ENCODE assay signal across 8 cellular contexts in genomic region chr3:12841970-12842328, GRCh38. TPM values are rescaled to one million over a fixed set of nuclear protein-coding genes. Genes with fewer than 3 reads are reported as not detected.
DNase-seq lines count a peak whose midpoint lies in the region; ATAC-seq, FAIRE-seq and TF ChIP-seq lines count a peak whose summit lies in the region.

No MANE protein-coding gene starts in this region.

- peaks cover 33 to 39% (median 38%) of the 10 kb centered on the region in 11 experiments for H3K36me3 ChIP-seq in BLaER1 treated with 17β-estradiol and CSF1 and Interleukin-3, amounts not matched to agents 10 nM and 100 nM
- H3K36me3 ChIP-seq in GM12878 (ENCODE audit: control insufficient read depth in 2 of 2, insufficient read depth in 2 of 2, low read length in 1 of 2), result peaks cover 13 to 29% of the 10 kb centered on the region in 2 experiments

- POLR2A ChIA-PET in GM12878 (lab: Charles Lee), result interaction anchor here (0.6 to 1.8 kb wide), 5 partner anchors 9 to 358 kb away, joined by 3 to 5 read pairs (median 3); partner anchors contain the start of gene TSEN2
- POLR2A ChIA-PET in naive thymus-derived CD8-positive, alpha-beta T cell (lab: Charles Lee), result interaction anchor here (0.5 to 3.3 kb wide), 22 partner anchors 10 to 1809 kb away, joined by 3 to 34 read pairs (median 4); partner anchors contain the start of genes CAND2, CCDC174, CHCHD4 and HDAC11

- H3K79me2 ChIP-seq in GM12878 (ENCODE audit: control insufficient read depth, insufficient read depth, low read length), result peaks cover 44% of the 10 kb centered on the region

- no peak for TF ChIP-seq EP300 in GM12878 (IDR thresholded peaks at IDR 0.05; ENCODE audit: borderline replicate concordance in 1 of 2, control insufficient read depth in 1 of 2, low read depth in 2 of 2, low read length in 2 of 2)

- peaks cover 0 to 2% (median 0%) of the 10 kb centered on the region in 9 donors for H3K9me3 Mint-ChIP-seq in naive thymus-derived CD8-positive, alpha-beta T cell

- peak overlapping the region in 7 of 11 experiments; percentile 14 to 95 (median 81); a peak in 9 of 22 replicates for H3K4me2 ChIP-seq in BLaER1 treated with 17β-estradiol and CSF1 and Interleukin-3, amounts not matched to agents 10 nM and 100 nM
- H3K4me2 ChIP-seq in GM12878 (ENCODE audit: control insufficient read depth, insufficient read depth), result peak overlapping the region; percentile 86; the same call in 1 of the 2 replicates

- H3K27ac ChIP-seq in BLaER1 treated with 17β-estradiol and CSF1 and Interleukin-3, amounts not matched to agents 10 nM and 100 nM, result peak overlapping the region; percentile 93 to 99 (median 98)
- H3K27ac ChIP-seq in GM12878 (ENCODE audit: control insufficient read depth, insufficient read depth), result peak overlapping the region; percentile 90

- no peak for TF ChIP-seq RAD21 in GM12878 (IDR thresholded peaks at IDR 0.05; ENCODE audit: insufficient read depth, low read depth, low read length)

- DNase-seq in GM12878 (ENCODE audit: low read depth, low spot score) (no peak), HK-2 (ENCODE audit: unreplicated experiment) (no peak), C1 segment of cervical spinal cord (lab: John Stamatoyannopoulos, UW) (no peak)
- no peak for DNase-seq in naive thymus-derived CD8-positive, alpha-beta T cell

- no peaks in the 10 kb centered on the region for H3K9me3 ChIP-seq in BLaER1 treated with 17β-estradiol and CSF1 and Interleukin-3, amounts not matched to agents 10 nM and 100 nM (replicated peaks in 1 of 11)
- H3K9me3 ChIP-seq in GM12878 (replicated peaks; ENCODE audit: control insufficient read depth, insufficient read depth, low read length), result no peaks in the 10 kb centered on the region; the same call in 2 of the 3 replicates

- TF ChIP-seq POLR2A in GM12878 (IDR thresholded peaks at IDR 0.05; ENCODE audit: low read depth, low read length), result no peak

- SMC1A ChIA-PET in GM12878 (lab: Charles Lee; ENCODE audit: uncharacterized antibody, unreplicated experiment), result interaction anchor here (0.7 to 2.4 kb wide), 11 partner anchors 10 to 707 kb away, joined by 3 to 12 read pairs (median 4); no protein-coding TSS in a partner anchor

- no peak for FAIRE-seq in GM12878 (lab: Jason Lieb, UNC)

- peak overlapping the region in 2 of 10 experiments; percentile 87; a peak in 3 of 20 replicates for H3K4me3 ChIP-seq in BLaER1 treated with 17β-estradiol and CSF1 and Interleukin-3, amounts not matched to agents 10 nM and 100 nM
- peak overlapping the region; percentile 26; the same call in 1 of the 2 replicates for H3K4me3 ChIP-seq in GM12878

- H4K20me1 ChIP-seq in BLaER1 treated with 17β-estradiol and CSF1 and Interleukin-3, amounts not matched to agents 10 nM and 100 nM, result peaks cover 35 to 43% (median 38%) of the 10 kb centered on the region in 11 experiments
- peaks cover 16% of the 10 kb centered on the region for H4K20me1 ChIP-seq in GM12878 (ENCODE audit: control insufficient read depth, insufficient read depth)

- CTCF ChIA-PET in GM12878 (lab: Yijun Ruan, JAX), result interaction anchor here (0.7 to 4.4 kb wide), 41 partner anchors 9 to 362 kb away, joined by 3 to 27 read pairs (median 5); partner anchors contain the start of gene TSEN2

- H3K27me3 ChIP-seq in BLaER1 treated with 17β-estradiol and CSF1 and Interleukin-3, amounts not matched to agents 10 nM and 100 nM, result no peaks in the 10 kb centered on the region
- H3K27me3 ChIP-seq in GM12878 (replicated peaks in 1 of 2; ENCODE audit: control insufficient read depth in 2 of 2, insufficient read depth in 2 of 2, low read length in 1 of 2), result no peaks in the 10 kb centered on the region

- peaks cover 36 to 49% (median 42%) of the 10 kb centered on the region in 10 experiments for H3K4me1 ChIP-seq in BLaER1 treated with 17β-estradiol and CSF1 and Interleukin-3, amounts not matched to agents 10 nM and 100 nM
- H3K4me1 ChIP-seq in GM12878 (ENCODE audit: control insufficient read depth, insufficient read depth, low read length), result peaks cover 8% of the 10 kb centered on the region; the same call in 1 of the 2 replicates

- intact Hi-C loops in GM12878 (cut with micrococcal nuclease; ENCODE audit: unreplicated experiment), result loop anchor here (5.0 kb wide), 1 partner anchor 285 kb away; the partner anchor contains the start of gene MKRN2

- BruUV-seq in GM12878 (replicated peaks; lab: Mats Ljungman, UMichigan), result no TSS peak

- ATAC-seq in HG03095 (IDR thresholded peaks at IDR 0.05; ENCODE audit: unreplicated experiment) (peak; percentile 11), GM12878 (peak; percentile 9; the same call in 2 of the 3 replicates), HG02840 (IDR thresholded peaks at IDR 0.05; ENCODE audit: low FRiP score, unreplicated experiment) (no peak), HG03108 (IDR thresholded peaks at IDR 0.05; ENCODE audit: unreplicated experiment) (no peak)
- no peak for ATAC-seq in naive thymus-derived CD8-positive, alpha-beta T cell

- peak overlapping the region; percentile 94 to 100 (median 97); a peak in 21 of 22 replicates for H3K9ac ChIP-seq in BLaER1 treated with 17β-estradiol and CSF1 and Interleukin-3, amounts not matched to agents 10 nM and 100 nM
- H3K9ac ChIP-seq in GM12878 (ENCODE audit: control insufficient read depth, insufficient read depth, low read length), result peak overlapping the region; percentile 99

- H2AFZ ChIP-seq in GM12878 (ENCODE audit: control insufficient read depth, low read depth, low read length), result peak overlapping the region; percentile 94

- H3K4me3 Mint-ChIP-seq in naive thymus-derived CD8-positive, alpha-beta T cell, result peak overlapping the region; percentile 94 to 98 (median 96)

- TF ChIP-seq CTCF in GM12878 (IDR thresholded peaks at IDR 0.05 in 2 of 3, conservative IDR thresholded peaks at IDR 0.05 in 1 of 3; ENCODE audit: control insufficient read depth in 2 of 3, extremely low read depth in 1 of 3, insufficient read depth in 1 of 3, low read depth in 3 of 3, low read length in 3 of 3), result no peak

- in situ Hi-C loops in GM12878 (cut with MboI), result no loop called here

- WGBS in GM12878 (ENCODE audit: insufficient coverage, insufficient replicate concordance, low lambda C conversion rate, missing lambda C conversion rate), result 9% methylated on average over 7 of the region's 7 CpGs

- peaks cover 21 to 49% (median 43%) of the 10 kb centered on the region in 4 donors for H3K4me1 Mint-ChIP-seq in naive thymus-derived CD8-positive, alpha-beta T cell

- H3K27me3 Mint-ChIP-seq in naive thymus-derived CD8-positive, alpha-beta T cell, result no peaks in the 10 kb centered on the region

- H3K27ac Mint-ChIP-seq in naive thymus-derived CD8-positive, alpha-beta T cell, result peak overlapping the region; percentile 97 to 100 (median 100)

- H3K36me3 Mint-ChIP-seq in naive thymus-derived CD8-positive, alpha-beta T cell, result peaks cover 5 to 40% (median 21%) of the 10 kb centered on the region in 3 donors

- RAD21 ChIA-PET in GM12878 (lab: Charles Lee; ENCODE audit: unreplicated experiment), result interaction anchor here (0.7 to 2.1 kb wide), 7 partner anchors 19 to 288 kb away, joined by 3 to 6 read pairs (median 3); no protein-coding TSS in a partner anchor

TF ChIP-seq in GM12878, 131 proteins besides CTCF, POLR2A, EP300 and RAD21 (continues in another document):
- no peak for TF ChIP-seq JUND (IDR thresholded peaks at IDR 0.05; ENCODE audit: low read depth, low read length)
- no peak for TF ChIP-seq ZZZ3 (IDR thresholded peaks at IDR 0.05; ENCODE audit: control insufficient read depth, insufficient read length, low read depth)
- no peak for TF ChIP-seq TCF12 (IDR thresholded peaks at IDR 0.05; ENCODE audit: low read depth, low read length)

RNA-seq across cellular contexts. Expression of gene RPL32, which starts 0.6 kb away (rescaled TPM):
- 220 and 242 TPM in 2 replicates for total RNA-seq in GM12878 (2013; cell fraction: nucleolus; rRNA removed)
- total RNA-seq in GM12878 (2014; rRNA removed) (2,707 and 2,818 TPM in 2 replicates), GM12878 (2014; rRNA removed; fragmentation: Illumina TruSeq; extraction: Trizol) (3,926 and 3,952 TPM in 2 replicates), GM12878 (2021) (2,298 and 2,376 TPM in 2 replicates)
- 3,831 TPM for polyA plus RNA-seq in GM12878 (2011; ENCODE audit: low read depth)
- polyA plus RNA-seq in GM12878 (2011; rRNA removed) (3,443 and 3,447 TPM in 2 replicates), GM12878 (2014; fragmentation: Illumina TruSeq; extraction: Trizol) (5,147 and 5,597 TPM in 2 replicates), GM12878 (2014; fragmentation: Nextera tagmentation; extraction: Ambion mirVana) (1,000 to 10,000 TPM; 3,252 to 3,662 TPM), GM12878 (2014; rRNA removed) (4,075 and 4,194 TPM in 2 replicates), GM12878 (2016; fragmentation: Nextera tagmentation; extraction: Ambion mirVana) (1,000 to 10,000 TPM; 1,533 to 1,667 TPM)
- polyA plus RNA-seq in GM12878 (2011; cell fraction: cytosol; rRNA removed), result 2,094 and 3,074 TPM in 2 replicates
- polyA plus RNA-seq in GM12878 (2011; cell fraction: nucleus; rRNA removed), result 755 and 1,231 TPM in 2 replicates
- 5,378 and 5,555 TPM in 2 replicates for polyA plus RNA-seq in GM12878 (2012)
- 1,701 and 1,707 TPM in 2 replicates for polyA minus RNA-seq in GM12878 (2011; rRNA and poly(A)+ RNA removed)
- 779 and 848 TPM in 2 replicates for polyA minus RNA-seq in GM12878 (2011; cell fraction: cytosol; rRNA and poly(A)+ RNA removed)
- polyA minus RNA-seq in GM12878 (2011; cell fraction: nucleus; rRNA and poly(A)+ RNA removed), result 190 and 283 TPM in 2 replicates
- 1,000 to 10,000 TPM; 4,123 to 4,303 TPM for total RNA-seq in naive thymus-derived CD8-positive, alpha-beta T cell
- 1,000 to 10,000 TPM; 4,376 to 5,220 (median 4,420) TPM for polyA plus RNA-seq in naive thymus-derived CD8-positive, alpha-beta T cell

RNA-seq across cellular contexts. Expression of gene CAND2, which starts 45.5 kb away (rescaled TPM):
- 0.46 and 1.2 TPM in 2 replicates for total RNA-seq in GM12878 (2013; cell fraction: nucleolus; rRNA removed)
- total RNA-seq in GM12878 (2014; rRNA removed), result 0.73 and 0.82 TPM in 2 replicates
- total RNA-seq in GM12878 (2014; rRNA removed; fragmentation: Illumina TruSeq; extraction: Trizol), result 0.36 and 0.37 TPM in 2 replicates
- total RNA-seq in GM12878 (2021), result 1.6 and 1.9 TPM in 2 replicates
- 0.14 TPM for polyA plus RNA-seq in GM12878 (2011; ENCODE audit: low read depth)
- polyA plus RNA-seq in GM12878 (2011; rRNA removed), result 0.03 and 0.10 TPM in 2 replicates
- 0.04 and 0.07 TPM in 2 replicates for polyA plus RNA-seq in GM12878 (2011; cell fraction: cytosol; rRNA removed)
- 0.15 and 0.41 TPM in 2 replicates for polyA plus RNA-seq in GM12878 (2011; cell fraction: nucleus; rRNA removed)
- polyA plus RNA-seq in GM12878 (2012), result 0.24 and 0.32 TPM in 2 replicates
- polyA plus RNA-seq in GM12878 (2014; fragmentation: Illumina TruSeq; extraction: Trizol), result 0.06 and 0.40 TPM in 2 replicates
- under 1 TPM; 0.03 to 0.11 TPM for polyA plus RNA-seq in GM12878 (2014; fragmentation: Nextera tagmentation; extraction: Ambion mirVana)
- polyA plus RNA-seq in GM12878 (2014; rRNA removed), result 0.61 and 0.82 TPM in 2 replicates
- 1 to 10 TPM in 1 of 2 experiments, under 1 TPM in 1; 0.64 to 1.0 TPM for polyA plus RNA-seq in GM12878 (2016; fragmentation: Nextera tagmentation; extraction: Ambion mirVana)
- polyA minus RNA-seq in GM12878 (2011; rRNA and poly(A)+ RNA removed), result 0.10 TPM in 1 of 2 replicates, not detected in the other
- not detected in 2 replicates for polyA minus RNA-seq in GM12878 (2011; cell fraction: cytosol; rRNA and poly(A)+ RNA removed)
- not detected in 2 replicates for polyA minus RNA-seq in GM12878 (2011; cell fraction: nucleus; rRNA and poly(A)+ RNA removed)
- 1 to 10 TPM; 4.1 to 4.3 TPM for total RNA-seq in naive thymus-derived CD8-positive, alpha-beta T cell
- 1 to 10 TPM; 1.8 to 3.6 (median 2.6) TPM for polyA plus RNA-seq in naive thymus-derived CD8-positive, alpha-beta T cell

Comparison
In these comparisons a context has a peak if more than half of its experiments do, and no peak if none do; other contexts are left out.
1. ATAC-seq: peak in HG03095 (single experiment) and GM12878 (single experiment); none in naive thymus-derived CD8-positive, alpha-beta T cell (0 of 2), HG02840 (single experiment) and HG03108 (single experiment).